In the genomic region with DNA sequence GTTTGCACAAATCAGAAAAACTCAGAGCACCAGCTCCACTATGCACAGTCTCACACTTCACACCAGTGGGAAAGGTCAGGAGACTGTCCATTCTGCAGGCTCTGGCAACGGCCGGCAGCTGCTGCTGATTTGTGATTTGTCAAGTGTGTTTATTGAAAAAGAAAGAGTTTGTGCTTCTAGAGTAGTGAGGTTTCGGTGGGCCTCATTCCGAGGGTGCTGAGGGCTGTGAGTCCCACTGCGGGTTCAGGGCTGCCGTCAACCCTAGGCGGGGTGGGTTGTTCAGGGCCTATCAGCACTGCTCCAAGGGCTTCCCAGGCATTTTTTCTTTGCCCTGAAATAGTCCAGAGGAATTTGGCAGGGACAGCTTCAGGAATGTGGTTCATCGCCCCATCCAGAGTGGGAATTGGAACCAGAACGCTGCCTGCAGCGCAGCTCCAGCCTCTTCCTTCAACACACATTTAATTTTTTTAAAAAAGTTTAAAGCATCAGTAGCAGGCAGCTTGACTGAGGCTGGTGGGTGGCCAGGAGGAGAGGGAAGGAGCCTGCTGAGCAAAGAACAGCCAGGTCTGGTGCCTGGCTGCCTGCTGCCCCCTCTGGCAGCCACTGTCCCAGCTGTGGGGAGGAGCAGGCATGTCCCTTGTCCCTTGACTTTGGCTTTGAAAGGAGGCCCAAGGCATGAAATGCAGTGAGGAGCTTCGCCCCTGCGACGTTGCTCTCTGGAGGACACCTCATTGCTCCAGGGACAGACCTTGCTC, we compare ENCODE assay signal across 10 cellular contexts. TPM values are rescaled to one million over a fixed set of nuclear protein-coding genes. Genes with fewer than 3 reads are reported as not detected.
A peak's percentile ranks its signal among the peaks of the same experiment; 100 is the strongest.
DNase-seq lines count a peak whose midpoint lies in the region; ATAC-seq and TF ChIP-seq lines count a peak whose summit lies in the region.
"Had no signal": no experiment of that assay in that cellular context is flagged by ENCODE, and none has a peak within 500 bp of the region (broad histone marks: within the 10 kb centered on the region; RNA-seq: fewer than 3 reads in every experiment).

No MANE protein-coding gene starts in this region.

- peak; percentile 19 for TF ChIP-seq CTCF in GM10248 (IDR thresholded peaks at IDR 0.05; ENCODE audit: control extremely low read depth, extremely low read depth, low read depth, missing control alignments)
- TF ChIP-seq CTCF in PC-3 (conservative IDR thresholded peaks at IDR 0.05; ENCODE audit: low read depth, low read length), result peak; percentile 68
- peak; percentile 44 for TF ChIP-seq CTCF in retinal pigment epithelial cell (conservative IDR thresholded peaks at IDR 0.05; ENCODE audit: low read depth, low read length)

- no peak overlapping the region for H3K4me2 ChIP-seq in PC-3 (ENCODE audit: low read length)

- H3K9ac ChIP-seq in PC-3 (ENCODE audit: low read length), result no peak overlapping the region

- H3K9me3 ChIP-seq in PC-3 (ENCODE audit: low read length), result no peaks in the 10 kb centered on the region

- DNase-seq in GM10248 (ENCODE audit: extremely low spot score) (no peak), PC-3 (peak; percentile 46), Right ventricle myocardium superior (peak; percentile 50), retinal pigment epithelial cell (ENCODE audit: low read depth) (no peak), NCI-H1436 (lab: John Stamatoyannopoulos, UW) (no peak)
- DNase-seq: stimulated activated CD4-positive, alpha-beta T cell treated with anti-CD3 and anti-CD28 coated beads, Interleukin-2, amount 100 ng/mL, for 48 hours had no signal

- no peak overlapping the region for H2AFZ ChIP-seq in PC-3 (ENCODE audit: low read length)

- intact Hi-C loops in PC-3 (cut with micrococcal nuclease) (loop anchor here (5.0 kb wide), 1 partner anchor 146 kb away; no protein-coding TSS in a partner anchor), Right ventricle myocardium superior (cut with DNase I) (no loop called here)

- H3F3A ChIP-seq in PC-3 (ENCODE audit: low read length, unreplicated experiment), result no peaks in the 10 kb centered on the region

- H3K4me1 ChIP-seq in PC-3 (ENCODE audit: insufficient read depth, low read length), result no peaks in the 10 kb centered on the region

- no peaks in the 10 kb centered on the region for H4K20me1 ChIP-seq in PC-3 (ENCODE audit: low read length)

- H3K79me2 ChIP-seq in PC-3 (ENCODE audit: low read length), result no peaks in the 10 kb centered on the region

- no peaks in the 10 kb centered on the region for H3K9me2 ChIP-seq in PC-3 (replicated peaks; ENCODE audit: low read length)

- H3K36me3 ChIP-seq in PC-3 (ENCODE audit: low read depth, low read length), result no peaks in the 10 kb centered on the region

- POLR2A ChIA-PET in GM10248 (lab: Yijun Ruan, JAX) (no interaction called here), PC-3 (lab: Charles Lee; ENCODE audit: unreplicated experiment) (no interaction called here)

- CTCF ChIA-PET in GM10248 (lab: Yijun Ruan, JAX), result interaction anchor here (1.1 to 1.5 kb wide), 2 partner anchors 12 to 21 kb away, joined by 3 to 4 read pairs; no protein-coding TSS in a partner anchor
- CTCF ChIA-PET in PC-3 (lab: Charles Lee), result interaction anchor here (0.6 kb wide), 1 partner anchor 13 kb away, joined by 3 read pairs; no protein-coding TSS in a partner anchor

- ATAC-seq in PC-3, result peak; percentile 78
- peak; percentile 75 for ATAC-seq in Right ventricle myocardium superior (ENCODE audit: poor library complexity)
- ATAC-seq in HG02759 (IDR thresholded peaks at IDR 0.05; ENCODE audit: unreplicated experiment), result no peak
- ATAC-seq in GM21390 (IDR thresholded peaks at IDR 0.05; ENCODE audit: unreplicated experiment), result no peak
- no peak for ATAC-seq in GM21619 (IDR thresholded peaks at IDR 0.05; ENCODE audit: unreplicated experiment)

- BruUV-seq in PC-3 (replicated peaks; lab: Mats Ljungman, UMichigan), result no TSS peak

- peaks cover 30% of the 10 kb centered on the region for H3K27me3 ChIP-seq in PC-3 (ENCODE audit: low read length)

- H3K4me3 ChIP-seq in PC-3 (ENCODE audit: low read length) (no peak overlapping the region), retinal pigment epithelial cell (ENCODE audit: low read length) (no peak overlapping the region)
- H3K4me3 ChIP-seq: SK-N-MC had no signal

- H3K27ac ChIP-seq in PC-3 (ENCODE audit: low read length), result no peak overlapping the region
- H3K27ac ChIP-seq: SK-N-MC had no signal

RNA-seq across cellular contexts. Expression of gene STUM, which starts 19.7 kb away (rescaled TPM):
- 0.40 and 0.58 TPM in 2 replicates for total RNA-seq in PC-3 (2014; rRNA removed)
- total RNA-seq in Right ventricle myocardium superior, result 1.2 TPM

Comparison
In these comparisons a context has a peak if more than half of its experiments do, and no peak if none do; other contexts are left out.
1. DNase-seq: peak in PC-3 (single experiment) and Right ventricle myocardium superior (single experiment); none in GM10248 (single experiment), retinal pigment epithelial cell (single experiment) and NCI-H1436 (single experiment).
2. ATAC-seq: peak in PC-3 (single experiment) and Right ventricle myocardium superior (single experiment); none in HG02759 (single experiment), GM21390 (single experiment) and GM21619 (single experiment).
3. Peak in every context shown above with its lines, with median percentiles within 50 percentile points of each other: CTCF ChIP-seq.